ENCODE assay signal across 7 cellular contexts in the genomic region with DNA sequence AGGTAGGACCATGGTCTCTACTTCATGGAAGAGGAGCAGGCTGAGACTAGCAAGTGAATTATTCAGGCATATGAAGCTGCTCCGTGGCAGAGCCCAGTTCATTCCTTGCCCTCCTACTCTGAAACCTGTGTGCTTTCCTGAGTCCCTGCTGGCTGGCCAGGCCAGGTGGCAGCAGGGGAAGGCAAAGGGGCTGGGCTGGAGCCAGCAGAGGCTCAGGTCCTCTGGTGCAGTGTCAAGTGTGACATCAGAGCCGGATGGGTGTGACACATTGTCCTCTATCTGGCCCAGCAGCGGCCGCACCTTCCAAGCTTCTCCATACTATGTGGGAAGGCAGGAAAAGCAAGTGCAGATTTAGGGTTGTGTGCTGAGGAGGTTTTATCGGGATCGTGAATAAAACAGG. TPM values are rescaled to one million over a fixed set of nuclear protein-coding genes. Genes with fewer than 3 reads are reported as not detected.
"Had no signal": no experiment of that assay in that cellular context is flagged by ENCODE, and none has a peak within 500 bp of the region (broad histone marks: within the 10 kb centered on the region; RNA-seq: fewer than 3 reads in every experiment).

No MANE protein-coding gene starts in this region.

RNA-seq across cellular contexts. Expression of a gene that starts 2.6 kb away (rescaled TPM):
- total RNA-seq: glomerular endothelial cell, lower leg skin, lung microvascular endothelial cell, osteoblast, right atrium auricular region, skeletal muscle tissue had no signal
- polyA plus RNA-seq: naive thymus-derived CD4-positive, alpha-beta T cell had no signal
